Comparison of ENCODE assay signal across 14 cellular contexts in genomic region chr19:38709671-38710415, GRCh38. TPM values are rescaled to one million over a fixed set of nuclear protein-coding genes. Genes with fewer than 3 reads are reported as not detected.
DNase-seq lines count a peak whose midpoint lies in the region; ATAC-seq and TF ChIP-seq lines count a peak whose summit lies in the region.
"Had no signal": no experiment of that assay in that cellular context is flagged by ENCODE, and none has a peak within 500 bp of the region (broad histone marks: within the 10 kb centered on the region; RNA-seq: fewer than 3 reads in every experiment).

No MANE protein-coding gene starts in this region.

- H3F3A ChIP-seq in GM23338 (replicated peaks; ENCODE audit: low read depth) = 0 out of 2 replicates have a peak, but pooled peaks cover 9% of the 10 kb centered on the region

- DNase-seq in GM23338 (ENCODE audit: low spot score) (no peak), MCF 10A (ENCODE audit: unreplicated experiment) (no peak), stomach (no peak), H4 (ENCODE audit: low spot score) (no peak), NCI-H748 (lab: John Stamatoyannopoulos, UW; ENCODE audit: unreplicated experiment) (no peak)
- DNase-seq: activated CD8-positive, alpha-beta T cell treated with anti-CD3 and anti-CD28 coated beads for 36 hours; activated naive CD4-positive, alpha-beta T cell; GOT3; islet precursor cell had no signal

- WGBS in stomach, 5 donors = 77 to 86% (median 79%) methylated on average over 24 to 27 of the region's 27 CpGs

- POLR2A ChIA-PET in MCF 10A (lab: Yijun Ruan, JAX) = interaction anchor here (0.7 kb wide), 2 partner anchors 10 to 84 kb away, joined by 3 to 4 read pairs; no protein-coding TSS in a partner anchor

- no peak overlapping the region for H3K4me2 ChIP-seq in GM23338
- H3K4me2 ChIP-seq: BLaER1 had no signal

- intact Hi-C loops in MCF 10A (cut with micrococcal nuclease) = loop anchor here (10.0 kb wide), 1 partner anchor 155 kb away; no protein-coding TSS in a partner anchor
- intact Hi-C loops in stomach (cut with DNase I; ENCODE audit: low total_unique reads) = loop anchor here (10.0 kb wide), 1 partner anchor 55 kb away; no protein-coding TSS in a partner anchor

- H3K36me3 Mint-ChIP-seq in GM23338 (ENCODE audit: low read depth) = peaks cover 81% of the 10 kb centered on the region
- H3K36me3 Mint-ChIP-seq in MCF 10A (ENCODE audit: insufficient read depth, unreplicated experiment) = peaks cover 95% of the 10 kb centered on the region

- peaks cover 6% of the 10 kb centered on the region; the same call in 1 of the 2 replicates for H3K79me2 ChIP-seq in GM23338 (replicated peaks; ENCODE audit: insufficient read depth)

- ATAC-seq in GM23338 (no peak), HG03025 (IDR thresholded peaks at IDR 0.05; ENCODE audit: low FRiP score, unreplicated experiment) (no peak), GM21367 (IDR thresholded peaks at IDR 0.05; ENCODE audit: unreplicated experiment) (no peak)
- ATAC-seq: activated CD8-positive, alpha-beta T cell treated with anti-CD3 and anti-CD28 coated beads for 36 hours had no signal

- no peak overlapping the region for H2AFZ ChIP-seq in GM23338

- H3K9me3 Mint-ChIP-seq in GM23338 (no peaks in the 10 kb centered on the region; the same call in 2 of the 3 replicates), MCF 10A (ENCODE audit: unreplicated experiment) (no peaks in the 10 kb centered on the region)
- H3K9me3 Mint-ChIP-seq: activated CD8-positive, alpha-beta T cell treated with anti-CD3 and anti-CD28 coated beads for 36 hours; T-helper 2 cell treated with Interferon-gamma antibody and Interleukin-4, amounts not matched to agents 5 μg/mL and 100 μg/mL, for 36 hours had no signal

- no peaks in the 10 kb centered on the region for H3K4me1 ChIP-seq in GM23338 (ENCODE audit: insufficient read depth)
- peaks cover 82 to 100% (median 92%) of the 10 kb centered on the region in 4 donors for H3K4me1 ChIP-seq in stomach

- H3K27ac ChIP-seq in GM23338 (ENCODE audit: low read depth) (no peak overlapping the region), layer of hippocampus (ENCODE audit: low read depth, low read length) (peak overlapping the region; percentile 82), stomach (peak overlapping the region; percentile 5 to 88 (median 74))
- H3K27ac ChIP-seq: BLaER1 had no signal

- no peak for TF ChIP-seq POLR2A in stomach (IDR thresholded peaks at IDR 0.05)

- H3K4me3 Mint-ChIP-seq in GM23338 (no peak overlapping the region), MCF 10A (ENCODE audit: unreplicated experiment) (no peak overlapping the region)
- H3K4me3 Mint-ChIP-seq: activated CD8-positive, alpha-beta T cell treated with anti-CD3 and anti-CD28 coated beads for 36 hours; T-helper 2 cell treated with Interferon-gamma antibody and Interleukin-4, amounts not matched to agents 5 μg/mL and 100 μg/mL, for 36 hours had no signal

- TF ChIP-seq EP300 in stomach (IDR thresholded peaks at IDR 0.05) = no peak

- no peak overlapping the region for H3K4me3 ChIP-seq in GM23338
- H3K4me3 ChIP-seq in stomach = no peak overlapping the region
- H3K4me3 ChIP-seq: BLaER1 had no signal

- H3K36me3 ChIP-seq in GM23338 (ENCODE audit: insufficient read depth) = peaks cover 33% of the 10 kb centered on the region; the same call in 1 of the 2 replicates
- H3K36me3 ChIP-seq in stomach = peaks cover 85 to 100% (median 99%) of the 10 kb centered on the region in 4 donors

- H3K27ac Mint-ChIP-seq in GM23338 (peak overlapping the region; percentile 36; the same call in 1 of the 2 replicates), MCF 10A (ENCODE audit: low read depth, unreplicated experiment) (peak overlapping the region; percentile 89)
- H3K27ac Mint-ChIP-seq: activated CD8-positive, alpha-beta T cell treated with anti-CD3 and anti-CD28 coated beads for 36 hours had no signal

- H4K20me1 ChIP-seq in GM23338 (replicated peaks; ENCODE audit: insufficient read depth) = no peaks in the 10 kb centered on the region; the same call in 1 of the 2 replicates

- no peaks in the 10 kb centered on the region for H3K9me3 ChIP-seq in stomach
- H3K9me3 ChIP-seq: BLaER1 had no signal

- BruUV-seq in MCF 10A (replicated peaks; lab: Mats Ljungman, UMichigan) = no TSS peak

- TF ChIP-seq CTCF in GM23338 (conservative IDR thresholded peaks at IDR 0.05; ENCODE audit: low read depth in 2 of 2) (no peak), MCF 10A (IDR thresholded peaks at IDR 0.05; ENCODE audit: unreplicated experiment) (no peak), stomach (IDR thresholded peaks at IDR 0.05) (no peak)

- CTCF ChIA-PET in MCF 10A (lab: Yijun Ruan, JAX) = interaction anchor here (0.6 to 1.3 kb wide), 3 partner anchors 10 to 165 kb away, joined by 3 to 9 read pairs (median 3); no protein-coding TSS in a partner anchor

- H3K9me2 ChIP-seq in GM23338 (ENCODE audit: insufficient read depth) = no peaks in the 10 kb centered on the region

- no peaks in the 10 kb centered on the region for H3K27me3 ChIP-seq in GM23338 (ENCODE audit: insufficient read depth)
- no peaks in the 10 kb centered on the region for H3K27me3 ChIP-seq in layer of hippocampus (ENCODE audit: control insufficient read depth, insufficient read depth, low read length)
- no peaks in the 10 kb centered on the region for H3K27me3 ChIP-seq in stomach
- H3K27me3 ChIP-seq: BLaER1 had no signal

- H3K4me1 Mint-ChIP-seq in GM23338 (no peaks in the 10 kb centered on the region), MCF 10A (ENCODE audit: insufficient read depth, unreplicated experiment) (peaks cover 11% of the 10 kb centered on the region)

- H3K27me3 Mint-ChIP-seq in GM23338 (ENCODE audit: insufficient read depth, low read depth, poor library complexity) (peaks cover 17% of the 10 kb centered on the region), MCF 10A (ENCODE audit: insufficient read depth, unreplicated experiment) (no peaks in the 10 kb centered on the region)
- H3K27me3 Mint-ChIP-seq: activated CD8-positive, alpha-beta T cell treated with anti-CD3 and anti-CD28 coated beads for 36 hours had no signal

TF ChIP-seq in GM23338, 12 proteins besides CTCF, POLR2A, EP300 and RAD21:
- TF ChIP-seq REST (IDR thresholded peaks at IDR 0.05; ENCODE audit: unreplicated experiment) (no peak), STAT1 (IDR thresholded peaks at IDR 0.05; ENCODE audit: unreplicated experiment) (no peak), ZNF331 (CRISPR knock-in tag; IDR thresholded peaks at IDR 0.05; ENCODE audit: low read depth) (no peak)
TF ChIP-seq in GM23338: peak in this region for 0.

RNA-seq across cellular contexts. Expression of gene CAPN12, which starts 34.4 kb away (rescaled TPM):
- 8.0 and 20.5 TPM in 2 replicates for total RNA-seq in GM23338 (2014; rRNA removed; shearing (Covaris generic))
- 19.1 and 21.8 TPM in 2 replicates for polyA plus RNA-seq in GM23338 (2016; fragmentation: Nextera tagmentation; extraction: Ambion mirVana)
- not detected in 2 replicates for total RNA-seq in MCF 10A (2022)
- 10 to 100 TPM in 1 of 5 donors, 1 to 10 TPM in 4; 1.2 to 33.3 (median 4.8) TPM for total RNA-seq in stomach
- polyA plus RNA-seq in stomach = 10 to 100 TPM in 2 of 3 donors, 1 to 10 TPM in 1; 3.4 to 16.9 (median 16.3) TPM
- not detected in 2 replicates for total RNA-seq in H4 (2014; rRNA removed; shearing (Covaris generic))
